8 cellular contexts compared by ENCODE assay signal in genomic region chr12:104569348-104570173, GRCh38.
A peak's percentile ranks its signal among the peaks of the same experiment; 100 is the strongest.
DNase-seq lines count a peak whose midpoint lies in the region; ATAC-seq and TF ChIP-seq lines count a peak whose summit lies in the region.

No MANE protein-coding gene starts in this region.

- peaks cover 17% of the 10 kb centered on the region for H3K79me2 ChIP-seq in osteoblast (ENCODE audit: insufficient read depth, low read length)

- no peaks in the 10 kb centered on the region for H3K27me3 ChIP-seq in left ventricle myocardium inferior (ENCODE audit: low read depth)
- no peaks in the 10 kb centered on the region for H3K27me3 ChIP-seq in osteoblast (ENCODE audit: insufficient read depth, low read length)

- ATAC-seq in Right ventricle myocardium superior (ENCODE audit: poor library complexity) (peak; percentile 68), HG03097 (IDR thresholded peaks at IDR 0.05; ENCODE audit: low FRiP score, unreplicated experiment) (peak; percentile 71)

- peaks cover 10% of the 10 kb centered on the region for H4K20me1 ChIP-seq in osteoblast (ENCODE audit: insufficient read depth, low read length)

- no peaks in the 10 kb centered on the region for H3K36me3 ChIP-seq in left ventricle myocardium inferior
- no peaks in the 10 kb centered on the region for H3K36me3 ChIP-seq in osteoblast (ENCODE audit: insufficient read depth, low read length)

- no peak overlapping the region for H2AFZ ChIP-seq in osteoblast (ENCODE audit: low read length)

- no peak for TF ChIP-seq CTCF in left ventricle myocardium inferior (IDR thresholded peaks at IDR 0.05; ENCODE audit: borderline replicate concordance)
- no peak for TF ChIP-seq CTCF in osteoblast (IDR thresholded peaks at IDR 0.05; ENCODE audit: extremely low read depth, low read depth, low read length)

- H3K27ac ChIP-seq in left ventricle myocardium inferior (replicated peaks) = no peak overlapping the region
- no peak overlapping the region for H3K27ac ChIP-seq in osteoblast (ENCODE audit: low read depth, low read length)

- H3K4me1 ChIP-seq in left ventricle myocardium inferior = peaks cover 16% of the 10 kb centered on the region
- peaks cover 7% of the 10 kb centered on the region for H3K4me1 ChIP-seq in osteoblast (ENCODE audit: insufficient read depth, low read length)

- no peak overlapping the region for H3K4me2 ChIP-seq in osteoblast (ENCODE audit: insufficient read depth, low read length)

- DNase-seq in Right ventricle myocardium superior = peak; percentile 47
- no peak for DNase-seq in left ventricle myocardium inferior
- DNase-seq in T-helper 22 cell (ENCODE audit: low read depth) = peak; percentile 39
- DNase-seq in globus pallidus (ENCODE audit: low spot score) = peak; percentile 29
- DNase-seq in glomerular visceral epithelial cell (ENCODE audit: extremely low spot score) = no peak
- DNase-seq in NCI-H2029 (lab: John Stamatoyannopoulos, UW) = no peak
- DNase-seq in osteoblast (ENCODE audit: insufficient read length, low spot score, missing footprints) = no peak

- H3K4me3 ChIP-seq in left ventricle myocardium inferior = no peak overlapping the region
- no peak overlapping the region for H3K4me3 ChIP-seq in osteoblast (ENCODE audit: insufficient read depth, low read length)

- intact Hi-C loops in Right ventricle myocardium superior (cut with DNase I) (no loop called here), left ventricle myocardium inferior (cut with micrococcal nuclease) (no loop called here)

- peaks cover 5% of the 10 kb centered on the region for H3K9me3 ChIP-seq in left ventricle myocardium inferior (replicated peaks)
- no peaks in the 10 kb centered on the region for H3K9me3 ChIP-seq in osteoblast (ENCODE audit: low read depth, low read length)

Comparison
In these comparisons a context has a peak if more than half of its experiments do, and no peak if none do; other contexts are left out.
1. DNase-seq: peak in Right ventricle myocardium superior (single experiment), T-helper 22 cell (single experiment) and globus pallidus (single experiment); none in left ventricle myocardium inferior (single experiment), glomerular visceral epithelial cell (single experiment), NCI-H2029 (single experiment) and osteoblast (single experiment).